ENCODE assay signal across 11 cellular contexts in the genomic region with DNA sequence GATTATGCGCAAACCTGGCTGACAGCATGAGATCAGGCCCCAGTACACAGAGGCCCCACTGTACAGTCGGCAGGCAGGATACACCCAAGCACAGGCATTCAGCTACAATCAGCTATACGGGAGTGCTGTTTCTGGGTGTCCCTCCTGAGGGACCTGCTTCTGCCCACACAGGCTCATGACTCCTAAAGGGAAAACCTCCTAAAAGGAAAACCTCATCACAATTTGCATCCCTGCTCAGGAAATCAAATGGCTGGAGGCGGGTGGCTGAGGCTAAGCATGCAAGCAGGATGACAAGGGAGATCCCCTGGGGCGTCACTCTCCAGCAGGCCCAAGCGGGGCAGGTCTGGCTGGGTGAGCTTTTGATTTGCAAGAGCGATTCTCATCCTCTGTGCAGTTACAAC.
A peak's percentile ranks its signal among the peaks of the same experiment; 100 is the strongest.
DNase-seq lines count a peak whose midpoint lies in the region; ATAC-seq lines count a peak whose summit lies in the region.
"Had no signal": no experiment of that assay in that cellular context is flagged by ENCODE, and none has a peak within 500 bp of the region (broad histone marks: within the 10 kb centered on the region; RNA-seq: fewer than 3 reads in every experiment).

No MANE protein-coding gene starts in this region.

- no peak overlapping the region for H3K27ac Mint-ChIP-seq in activated CD8-positive, alpha-beta memory T cell treated with anti-CD3 and anti-CD28 coated beads, Interleukin-2, amount 10 ng/mL, durations not matched to agents 7 days and 5 days

- peaks cover 14% of the 10 kb centered on the region for H3K36me3 Mint-ChIP-seq in activated CD8-positive, alpha-beta memory T cell treated with anti-CD3 and anti-CD28 coated beads, Interleukin-2, amount 10 ng/mL, durations not matched to agents 7 days and 5 days

- CTCF ChIA-PET in activated CD8-positive, alpha-beta memory T cell treated with anti-CD3 and anti-CD28 coated beads, Interleukin-2, amount 10 ng/mL, durations not matched to agents 7 days and 5 days (lab: Charles Lee) = no interaction called here

- H3K27me3 Mint-ChIP-seq in activated CD8-positive, alpha-beta memory T cell treated with anti-CD3 and anti-CD28 coated beads, Interleukin-2, amount 10 ng/mL, durations not matched to agents 7 days and 5 days = no peaks in the 10 kb centered on the region

- H3K4me1 Mint-ChIP-seq in activated CD8-positive, alpha-beta memory T cell treated with anti-CD3 and anti-CD28 coated beads, Interleukin-2, amount 10 ng/mL, durations not matched to agents 7 days and 5 days = peaks cover 4% of the 10 kb centered on the region

- DNase-seq in stimulated activated CD4-positive, alpha-beta T cell treated with anti-CD3 and anti-CD28 coated beads, Interleukin-15, amount 100 ng/mL, for 24 hours = peak; percentile 44
- DNase-seq in stimulated activated CD4-positive, alpha-beta T cell treated with anti-CD3 and anti-CD28 coated beads, Interleukin-4, amount 100 ng/mL, for 1 hour = no peak
- peak; percentile 44 for DNase-seq in astrocyte of the hippocampus (ENCODE audit: low read depth, low spot score)
- no peak for DNase-seq in activated CD8-positive, alpha-beta memory T cell treated with anti-CD3 and anti-CD28 coated beads, Interleukin-2, amount 10 ng/mL, durations not matched to agents 7 days and 5 days
- DNase-seq in NCI-H2081 (lab: John Stamatoyannopoulos, UW) = no peak
- DNase-seq in COLO829 (ENCODE audit: low spot score) = no peak
- no peak for DNase-seq in ureter (ENCODE audit: low spot score)
- DNase-seq: C1 segment of cervical spinal cord had no signal

- H3K9me3 Mint-ChIP-seq in activated CD8-positive, alpha-beta memory T cell treated with anti-CD3 and anti-CD28 coated beads, Interleukin-2, amount 10 ng/mL, durations not matched to agents 7 days and 5 days (ENCODE audit: low read depth) = no peaks in the 10 kb centered on the region

- ATAC-seq in HG02973 (IDR thresholded peaks at IDR 0.05; ENCODE audit: unreplicated experiment) = peak; percentile 68
- ATAC-seq in activated CD8-positive, alpha-beta memory T cell treated with anti-CD3 and anti-CD28 coated beads, Interleukin-2, amount 10 ng/mL, durations not matched to agents 7 days and 5 days = no peak
- ATAC-seq: activated CD4-positive, CD25-positive, alpha-beta regulatory T cell treated with anti-CD3 and anti-CD28 coated beads, Interleukin-2, amount 50 U/mL, for 24 hours had no signal

- H3K4me3 Mint-ChIP-seq in activated CD8-positive, alpha-beta memory T cell treated with anti-CD3 and anti-CD28 coated beads, Interleukin-2, amount 10 ng/mL, durations not matched to agents 7 days and 5 days = no peak overlapping the region
- H3K4me3 Mint-ChIP-seq: neural crest cell had no signal

Comparison
In these comparisons a context has a peak if more than half of its experiments do, and no peak if none do; other contexts are left out.
1. DNase-seq: peak in stimulated activated CD4-positive, alpha-beta T cell treated with anti-CD3 and anti-CD28 coated beads, Interleukin-15, amount 100 ng/mL, for 24 hours (single experiment) and astrocyte of the hippocampus (single experiment); none in stimulated activated CD4-positive, alpha-beta T cell treated with anti-CD3 and anti-CD28 coated beads, Interleukin-4, amount 100 ng/mL, for 1 hour (single experiment), activated CD8-positive, alpha-beta memory T cell treated with anti-CD3 and anti-CD28 coated beads, Interleukin-2, amount 10 ng/mL, durations not matched to agents 7 days and 5 days (single experiment), NCI-H2081 (0 of 2), COLO829 (single experiment) and ureter (single experiment).